Comparison of ENCODE assay signal across 14 cellular contexts in genomic region chr2:200788129-200788718, GRCh38. TPM values are rescaled to one million over a fixed set of nuclear protein-coding genes. Genes with fewer than 3 reads are reported as not detected.
DNase-seq lines count a peak whose midpoint lies in the region; FAIRE-seq and TF ChIP-seq lines count a peak whose summit lies in the region.
"Had no signal": no experiment of that assay in that cellular context is flagged by ENCODE, and none has a peak within 500 bp of the region (broad histone marks: within the 10 kb centered on the region; RNA-seq: fewer than 3 reads in every experiment).

No MANE protein-coding gene starts in this region.

- H3K27ac ChIP-seq in GM23248, result peak overlapping the region; percentile 95
- peak overlapping the region; percentile 4 for H3K27ac ChIP-seq in skeletal muscle tissue (ENCODE audit: low read depth, low read length)

- no peaks in the 10 kb centered on the region for H3K79me2 ChIP-seq in GM23248 (ENCODE audit: insufficient read depth)

- no peak for FAIRE-seq in GM12891 (lab: Jason Lieb, UNC)
- FAIRE-seq: urothelium cell line had no signal

- H4K20me1 ChIP-seq in GM23248 (ENCODE audit: insufficient read depth), result no peaks in the 10 kb centered on the region

- H3K4me3 ChIP-seq in GM23248, result no peak overlapping the region; the same call in 1 of the 2 replicates
- no peak overlapping the region for H3K4me3 ChIP-seq in adipocyte (ENCODE audit: low read length)
- H3K4me3 ChIP-seq in fibroblast of villous mesenchyme (ENCODE audit: low read depth, low read length), result no peak overlapping the region
- H3K4me3 ChIP-seq in skeletal muscle tissue (ENCODE audit: low read length in 3 of 3), result no peak overlapping the region

- in situ Hi-C loops in GM23248 (cut with MboI), result no loop called here

- no peaks in the 10 kb centered on the region for H3K9me3 ChIP-seq in GM23248 (ENCODE audit: low read depth)
- H3K9me3 ChIP-seq in adipocyte (ENCODE audit: control insufficient read depth, low read length), result no peaks in the 10 kb centered on the region
- no peaks in the 10 kb centered on the region for H3K9me3 ChIP-seq in skeletal muscle tissue (ENCODE audit: control insufficient read depth in 3 of 3, low read length in 3 of 3)

- no peak for TF ChIP-seq POLR2A in GM12891 (IDR thresholded peaks at IDR 0.05; ENCODE audit: low read depth, low read length)

- H3K4me2 ChIP-seq in GM23248 (ENCODE audit: unreplicated experiment), result peak overlapping the region; percentile 76

- H2AFZ ChIP-seq in GM23248, result peak overlapping the region; percentile 68

- H3K36me3 ChIP-seq in GM23248 (ENCODE audit: low read depth) (no peaks in the 10 kb centered on the region), adipocyte (ENCODE audit: control insufficient read depth, insufficient read depth, low read length, severe bottlenecking) (no peaks in the 10 kb centered on the region), skeletal muscle tissue (ENCODE audit: control insufficient read depth in 3 of 3, insufficient read depth in 3 of 3, low read length in 3 of 3) (no peaks in the 10 kb centered on the region)

- H3K27me3 ChIP-seq in GM23248 (replicated peaks; ENCODE audit: insufficient read depth), result no peaks in the 10 kb centered on the region
- H3K27me3 ChIP-seq in adipocyte (replicated peaks; ENCODE audit: control insufficient read depth, insufficient read depth, low read length), result no peaks in the 10 kb centered on the region
- H3K27me3 ChIP-seq in skeletal muscle tissue (ENCODE audit: control insufficient read depth in 3 of 3, insufficient read depth in 3 of 3, low read length in 3 of 3), result no peaks in the 10 kb centered on the region

- WGBS in GM23248 (ENCODE audit: low coverage in 1 of 2, low lambda C conversion rate in 2 of 2, missing lambda C conversion rate in 2 of 2), 2 experiments, result 87 to 89% methylated on average over 6 of the region's 6 CpGs

- H3K4me1 ChIP-seq in GM23248 (ENCODE audit: insufficient read depth), result peaks cover 45% of the 10 kb centered on the region
- peaks cover 34% of the 10 kb centered on the region for H3K4me1 ChIP-seq in adipocyte (ENCODE audit: control insufficient read depth, insufficient read depth, low read length)
- H3K4me1 ChIP-seq in skeletal muscle tissue (ENCODE audit: control insufficient read depth in 3 of 3, insufficient read depth in 3 of 3, low read length in 3 of 3), result peaks cover 6 to 12% (median 12%) of the 10 kb centered on the region in 3 donors

- TF ChIP-seq CTCF in fibroblast of villous mesenchyme (IDR thresholded peaks at IDR 0.05; ENCODE audit: insufficient read depth, low read depth, low read length), result no peak

- H3K9me2 ChIP-seq in GM23248 (ENCODE audit: insufficient read depth), result no peaks in the 10 kb centered on the region

- peaks cover 36% of the 10 kb centered on the region for H3F3A ChIP-seq in GM23248 (ENCODE audit: insufficient read depth)

- H3K9ac ChIP-seq in GM23248 (peak overlapping the region; percentile 68), adipocyte (ENCODE audit: low read length) (peak overlapping the region; percentile 65), skeletal muscle tissue (ENCODE audit: low read depth in 1 of 3, low read length in 3 of 3) (no peak overlapping the region)

- DNase-seq in GM23248 (peak; percentile 68), adipocyte (ENCODE audit: low read depth) (peak; percentile 46), fibroblast of villous mesenchyme (ENCODE audit: low read depth) (peak; percentile 76), GM12891 (ENCODE audit: insufficient read length, low spot score) (no peak), NCI-H2029 treated with DMSO at 0.1 percent for 48 hours (lab: John Stamatoyannopoulos, UW) (no peak), GOT3 (lab: John Stamatoyannopoulos, UW) (no peak), NCI-H526 treated with DMSO at 0.1 percent for 48 hours (lab: John Stamatoyannopoulos, UW) (no peak)
- DNase-seq: activated CD8-positive, alpha-beta memory T cell treated with anti-CD3 and anti-CD28 coated beads for 24 hours; erythroblast; MV-4-11; NK-92 treated with Interleukin-12 subunit alpha and Interleukin-12 subunit beta, amount 100 ng/mL, for 24 hours; posterior cingulate gyrus had no signal

TF ChIP-seq in GM12891, 5 proteins besides CTCF, POLR2A, EP300 and RAD21:
- TF ChIP-seq SPI1 (IDR thresholded peaks at IDR 0.05; ENCODE audit: low read depth, low read length) (no peak), TAF1 (IDR thresholded peaks at IDR 0.05; ENCODE audit: low read depth, low read length) (no peak), POLR2AphosphoS5 (IDR thresholded peaks at IDR 0.05; ENCODE audit: low read depth, low read length) (no peak), POU2F2 (IDR thresholded peaks at IDR 0.05; ENCODE audit: low read depth, low read length) (no peak), PAX5 (IDR thresholded peaks at IDR 0.05; ENCODE audit: insufficient read depth, low read length, severe bottlenecking) (no peak)

RNA-seq across cellular contexts. Expression of gene BZW1, which starts 23.5 kb away (rescaled TPM):
- total RNA-seq in GM23248 (2014; rRNA removed; shearing (Covaris generic)), result 415 and 596 TPM in 2 replicates
- 365 and 366 TPM in 2 replicates for polyA plus RNA-seq in GM23248 (2016; fragmentation: Nextera tagmentation; extraction: Ambion mirVana)
- total RNA-seq in fibroblast of villous mesenchyme (528 and 662 TPM in 2 replicates), skeletal muscle tissue (180 TPM)
- 167 TPM for polyA plus RNA-seq in GM12891 (2012; ENCODE audit: low read depth, missing spikeins)

Comparison
In these comparisons a context has a peak if more than half of its experiments do, and no peak if none do; other contexts are left out.
1. DNase-seq: peak in GM23248 (single experiment), adipocyte (single experiment) and fibroblast of villous mesenchyme (single experiment); none in GM12891 (single experiment), NCI-H2029 treated with DMSO at 0.1 percent for 48 hours (single experiment), GOT3 (single experiment) and NCI-H526 treated with DMSO at 0.1 percent for 48 hours (single experiment).
2. H3K9ac ChIP-seq: peak in GM23248 (single experiment) and adipocyte (single experiment); none in skeletal muscle tissue (0 of 3).